Comparison of ENCODE assay signal across 17 cellular contexts in genomic region chr6:165920896-165921671, GRCh38.
DNase-seq lines count a peak whose midpoint lies in the region; ATAC-seq and TF ChIP-seq lines count a peak whose summit lies in the region.
"Had no signal": no experiment of that assay in that cellular context is flagged by ENCODE, and none has a peak within 500 bp of the region (broad histone marks: within the 10 kb centered on the region; RNA-seq: fewer than 3 reads in every experiment).

No MANE protein-coding gene starts in this region.

- CTCF ChIA-PET in MCF 10A (lab: Yijun Ruan, JAX), result no interaction called here
- CTCF ChIA-PET in naive thymus-derived CD4-positive, alpha-beta T cell (lab: Charles Lee), result no interaction called here

- no peaks in the 10 kb centered on the region for H3K9me3 Mint-ChIP-seq in MCF 10A (ENCODE audit: unreplicated experiment)
- peaks cover 0 to 11% (median 0%) of the 10 kb centered on the region in 11 donors for H3K9me3 Mint-ChIP-seq in naive thymus-derived CD4-positive, alpha-beta T cell

- H3K9me3 ChIP-seq in breast epithelium (no peaks in the 10 kb centered on the region), MG63 (peaks cover 2% of the 10 kb centered on the region; the same call in 1 of the 2 replicates), ascending aorta (no peaks in the 10 kb centered on the region)
- H3K9me3 ChIP-seq in naive thymus-derived CD4-positive, alpha-beta T cell (ENCODE audit: control insufficient read depth in 2 of 3, low read length in 3 of 3), result no peaks in the 10 kb centered on the region

- no peaks in the 10 kb centered on the region for H3K27me3 Mint-ChIP-seq in MCF 10A (ENCODE audit: insufficient read depth, unreplicated experiment)
- H3K27me3 Mint-ChIP-seq in naive thymus-derived CD4-positive, alpha-beta T cell, result peaks cover 0 to 43% (median 25%) of the 10 kb centered on the region in 5 donors

- ATAC-seq in HG02870 (IDR thresholded peaks at IDR 0.05; ENCODE audit: unreplicated experiment), result no peak
- no peak for ATAC-seq in naive thymus-derived CD4-positive, alpha-beta T cell

- DNase-seq in MCF 10A (ENCODE audit: unreplicated experiment), result peak; percentile 83
- no peak for DNase-seq in breast epithelium (ENCODE audit: low spot score in 2 of 2)
- DNase-seq in MG63, result peak; percentile 89
- peak; percentile 26 for DNase-seq in fibroblast of gingiva (ENCODE audit: low read depth)
- DNase-seq in NCI-H2171 treated with DMSO at 0.1 percent for 48 hours (lab: John Stamatoyannopoulos, UW), result no peak
- no peak for DNase-seq in naive thymus-derived CD4-positive, alpha-beta T cell
- DNase-seq in ascending aorta (ENCODE audit: low spot score in 2 of 2), result no peak
- DNase-seq: 8988T, HCEC 1CT, KBM-7, NCI-H1048, NCI-H1436 treated with DMSO at 0.1 percent for 48 hours, NCI-H2081, NCI-H524, PC-9 had no signal

- no peak overlapping the region for H3K4me3 Mint-ChIP-seq in MCF 10A (ENCODE audit: unreplicated experiment)
- no peak overlapping the region for H3K4me3 Mint-ChIP-seq in naive thymus-derived CD4-positive, alpha-beta T cell

- H3K4me3 ChIP-seq in breast epithelium (no peak overlapping the region), MG63 (no peak overlapping the region), ascending aorta (no peak overlapping the region)
- no peak overlapping the region for H3K4me3 ChIP-seq in naive thymus-derived CD4-positive, alpha-beta T cell (ENCODE audit: low read length)
- H3K4me3 ChIP-seq: PC-9 had no signal

- H3K27me3 ChIP-seq in breast epithelium, result no peaks in the 10 kb centered on the region
- no peaks in the 10 kb centered on the region for H3K27me3 ChIP-seq in MG63
- H3K27me3 ChIP-seq in naive thymus-derived CD4-positive, alpha-beta T cell (ENCODE audit: control insufficient read depth in 2 of 2, insufficient read depth in 2 of 2, low read length in 2 of 2), result no peaks in the 10 kb centered on the region
- no peaks in the 10 kb centered on the region for H3K27me3 ChIP-seq in ascending aorta

- H3K4me1 Mint-ChIP-seq in MCF 10A (ENCODE audit: insufficient read depth, unreplicated experiment), result peaks cover 19% of the 10 kb centered on the region
- H3K4me1 Mint-ChIP-seq in naive thymus-derived CD4-positive, alpha-beta T cell, result no peaks in the 10 kb centered on the region

- H3K27ac ChIP-seq in breast epithelium, result no peak overlapping the region
- H3K27ac ChIP-seq in naive thymus-derived CD4-positive, alpha-beta T cell (ENCODE audit: low read depth, low read length), result no peak overlapping the region
- H3K27ac ChIP-seq in ascending aorta, result no peak overlapping the region
- H3K27ac ChIP-seq: C4-2B, PC-9 had no signal

- H3K27ac Mint-ChIP-seq in MCF 10A (ENCODE audit: low read depth, unreplicated experiment), result no peak overlapping the region
- H3K27ac Mint-ChIP-seq in naive thymus-derived CD4-positive, alpha-beta T cell, result no peak overlapping the region

- H3K36me3 ChIP-seq in breast epithelium, result no peaks in the 10 kb centered on the region
- no peaks in the 10 kb centered on the region for H3K36me3 ChIP-seq in MG63
- H3K36me3 ChIP-seq in naive thymus-derived CD4-positive, alpha-beta T cell (ENCODE audit: control insufficient read depth in 2 of 3, insufficient read depth in 3 of 3, low read length in 3 of 3), result no peaks in the 10 kb centered on the region
- no peaks in the 10 kb centered on the region for H3K36me3 ChIP-seq in ascending aorta

- BruUV-seq in MCF 10A (replicated peaks; lab: Mats Ljungman, UMichigan), result no TSS peak

- H3K36me3 Mint-ChIP-seq in MCF 10A (ENCODE audit: insufficient read depth, unreplicated experiment), result no peaks in the 10 kb centered on the region
- H3K36me3 Mint-ChIP-seq in naive thymus-derived CD4-positive, alpha-beta T cell, result no peaks in the 10 kb centered on the region

- no peak for TF ChIP-seq POLR2A in breast epithelium (IDR thresholded peaks at IDR 0.05)

- intact Hi-C loops in MCF 10A (cut with micrococcal nuclease), result no loop called here
- intact Hi-C loops in breast epithelium (cut with DNase I; ENCODE audit: low total_unique reads), result no loop called here
- intact Hi-C loops in naive thymus-derived CD4-positive, alpha-beta T cell (cut with micrococcal nuclease), result no loop called here
- intact Hi-C loops in ascending aorta (cut with DNase I), result no loop called here

- H3K4me1 ChIP-seq in breast epithelium (no peaks in the 10 kb centered on the region), ascending aorta (no peaks in the 10 kb centered on the region)
- no peaks in the 10 kb centered on the region for H3K4me1 ChIP-seq in naive thymus-derived CD4-positive, alpha-beta T cell (ENCODE audit: control insufficient read depth in 2 of 2, insufficient read depth in 2 of 2, low read length in 2 of 2)

- POLR2A ChIA-PET in MCF 10A (lab: Yijun Ruan, JAX), result no interaction called here
- POLR2A ChIA-PET in naive thymus-derived CD4-positive, alpha-beta T cell (lab: Charles Lee), result no interaction called here

- TF ChIP-seq CTCF in MCF 10A (IDR thresholded peaks at IDR 0.05; ENCODE audit: unreplicated experiment) (no peak), breast epithelium (IDR thresholded peaks at IDR 0.05) (no peak), ascending aorta (IDR thresholded peaks at IDR 0.05) (no peak)

Comparison
In these comparisons a context has a peak if more than half of its experiments do, and no peak if none do; other contexts are left out.
1. DNase-seq: peak in MCF 10A (single experiment), MG63 (single experiment) and fibroblast of gingiva (single experiment); none in breast epithelium (0 of 2), NCI-H2171 treated with DMSO at 0.1 percent for 48 hours (single experiment), naive thymus-derived CD4-positive, alpha-beta T cell (0 of 9) and ascending aorta (0 of 2).